In genomic region chr12:91877022-91877421, GRCh38 we compare ENCODE assay signal across 8 cellular contexts.
DNase-seq lines count a peak whose midpoint lies in the region; ATAC-seq and TF ChIP-seq lines count a peak whose summit lies in the region.

No MANE protein-coding gene starts in this region.

- ATAC-seq in GM18511 (IDR thresholded peaks at IDR 0.05; ENCODE audit: unreplicated experiment) (peak; percentile 88), HG02938 (IDR thresholded peaks at IDR 0.05; ENCODE audit: unreplicated experiment) (peak; percentile 72), lung (ENCODE audit: insufficient read depth, low FRiP score) (peak; percentile 82)

- TF ChIP-seq CTCF in lung (IDR thresholded peaks at IDR 0.05; ENCODE audit: control extremely low read depth, extremely low read depth): no peak
- TF ChIP-seq CTCF in coronary artery (IDR thresholded peaks at IDR 0.05): no peak

- H3K27ac ChIP-seq in lung (ENCODE audit: low read depth in 1 of 2, low read length in 1 of 2) (peak overlapping the region in 1 of 2 donors; percentile 72), coronary artery (peak overlapping the region in 1 of 2 donors; percentile 36)

- no peak overlapping the region for H3K4me3 ChIP-seq in lung
- no peak overlapping the region for H3K4me3 ChIP-seq in coronary artery

- 20 to 34% methylated on average over 3 of the region's 3 CpGs for WGBS in lung, 2 donors

- DNase-seq in NOMO-1 treated with dmso at 0.1 percent for 144 hours (lab: John Stamatoyannopoulos, UW; ENCODE audit: unreplicated experiment) (peak; percentile 61), lung (ENCODE audit: low spot score) (peak; percentile 42), coronary artery (ENCODE audit: low spot score) (no peak), NCI-H2196 treated with DMSO at 0.1 percent for 48 hours (lab: John Stamatoyannopoulos, UW; ENCODE audit: unreplicated experiment) (no peak)
- peak; percentile 92 for DNase-seq in activated effector memory CD4-positive, alpha-beta T cell treated with anti-CD3 and anti-CD28 coated beads, Interleukin-2, amount 50 U/mL, for 16 hours
- peak; percentile 69 to 83 for DNase-seq in stimulated activated CD8-positive, alpha-beta memory T cell treated with anti-CD3 and anti-CD28 coated beads, Interleukin-4, amount 100 ng/mL, for 4 hours (ENCODE audit: low read depth in 2 of 2, low spot score in 1 of 2)

- no peaks in the 10 kb centered on the region for H3K27me3 ChIP-seq in lung (ENCODE audit: control insufficient read depth, insufficient read depth)

- peaks cover 0 to 3% of the 10 kb centered on the region in 2 donors for H3K4me1 ChIP-seq in lung (ENCODE audit: control insufficient read depth in 2 of 2, insufficient read depth in 2 of 2, low read length in 2 of 2)

- H3K9me3 ChIP-seq in lung (ENCODE audit: control insufficient read depth in 2 of 2, insufficient read depth in 1 of 2, low read length in 1 of 2): no peaks in the 10 kb centered on the region

- no peaks in the 10 kb centered on the region for H3K36me3 ChIP-seq in lung (ENCODE audit: control insufficient read depth in 2 of 2, insufficient read depth in 2 of 2, low read length in 2 of 2)

Comparison
In these comparisons a context has a peak if more than half of its experiments do, and no peak if none do; other contexts are left out.
1. DNase-seq: peak in NOMO-1 treated with dmso at 0.1 percent for 144 hours (single experiment), activated effector memory CD4-positive, alpha-beta T cell treated with anti-CD3 and anti-CD28 coated beads, Interleukin-2, amount 50 U/mL, for 16 hours (single experiment), lung (single experiment) and stimulated activated CD8-positive, alpha-beta memory T cell treated with anti-CD3 and anti-CD28 coated beads, Interleukin-4, amount 100 ng/mL, for 4 hours (2 of 2); none in coronary artery (single experiment) and NCI-H2196 treated with DMSO at 0.1 percent for 48 hours (single experiment).
2. Peak in every context shown above with its lines, with median percentiles within 50 percentile points of each other: ATAC-seq.